In the genomic region with DNA sequence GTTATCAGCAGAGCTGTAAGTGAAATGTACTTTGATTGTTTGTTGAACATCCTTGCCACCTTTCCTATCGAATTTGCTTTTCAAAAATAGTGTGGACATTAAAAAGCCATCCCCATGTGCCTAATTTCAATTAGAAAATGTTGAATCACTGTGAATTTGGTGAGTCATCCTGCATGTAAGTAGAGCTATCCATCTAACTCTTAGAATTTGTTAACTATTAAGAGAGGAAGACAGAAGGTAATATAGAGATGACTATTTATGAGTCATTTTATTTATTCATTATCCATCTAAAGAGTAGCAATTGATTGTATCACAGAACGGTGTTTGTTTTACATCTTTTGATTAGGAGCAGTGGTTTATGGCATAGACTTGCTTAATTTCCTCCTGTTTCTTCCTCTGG, we compare ENCODE assay signal across 19 cellular contexts.
DNase-seq lines count a peak whose midpoint lies in the region; ATAC-seq and TF ChIP-seq lines count a peak whose summit lies in the region.
"Had no signal": no experiment of that assay in that cellular context is flagged by ENCODE, and none has a peak within 500 bp of the region (broad histone marks: within the 10 kb centered on the region; RNA-seq: fewer than 3 reads in every experiment).

No MANE protein-coding gene starts in this region.

- peak; percentile 85 for ATAC-seq in PC-3
- ATAC-seq: GM12878, GM23338 had no signal

- H3K79me2 ChIP-seq in PC-3 (ENCODE audit: low read length) = no peaks in the 10 kb centered on the region

- H3K27ac ChIP-seq in PC-3 (ENCODE audit: low read length) = no peak overlapping the region
- H3K27ac ChIP-seq: HL-60, PC-9 had no signal

- no peak overlapping the region for H3K9ac ChIP-seq in PC-3 (ENCODE audit: low read length)

- no peaks in the 10 kb centered on the region for H3F3A ChIP-seq in PC-3 (ENCODE audit: low read length, unreplicated experiment)

- no peak overlapping the region for H2AFZ ChIP-seq in PC-3 (ENCODE audit: low read length)
- H2AFZ ChIP-seq: GM23338, PC-9 had no signal

- peaks cover 12% of the 10 kb centered on the region for H3K4me1 ChIP-seq in PC-3 (ENCODE audit: insufficient read depth, low read length)

- POLR2A ChIA-PET in PC-3 (lab: Charles Lee; ENCODE audit: unreplicated experiment) = interaction anchor here (0.7 kb wide), 1 partner anchor 202 kb away, joined by 3 read pairs; no protein-coding TSS in a partner anchor

- H3K9me2 ChIP-seq in PC-3 (replicated peaks; ENCODE audit: low read length) = no peaks in the 10 kb centered on the region

- intact Hi-C loops in PC-3 (cut with micrococcal nuclease) = no loop called here

- BruUV-seq in PC-3 (replicated peaks; lab: Mats Ljungman, UMichigan) = no TSS peak

- H3K36me3 ChIP-seq in PC-3 (ENCODE audit: low read depth, low read length) = no peaks in the 10 kb centered on the region

- no peaks in the 10 kb centered on the region for H3K27me3 ChIP-seq in PC-3 (ENCODE audit: low read length)

- TF ChIP-seq CTCF in PC-3 (conservative IDR thresholded peaks at IDR 0.05; ENCODE audit: low read depth, low read length) = no peak
- TF ChIP-seq CTCF in epithelial cell of esophagus (IDR thresholded peaks at IDR 0.05; ENCODE audit: insufficient read depth, low read depth, low read length, missing control alignments) = no peak

- DNase-seq in EL = peak; percentile 10
- peak; percentile 19 for DNase-seq in PC-3
- DNase-seq in epithelial cell of esophagus (ENCODE audit: low read depth) = peak; percentile 20
- DNase-seq in renal cortical epithelial cell (ENCODE audit: low read depth) = peak; percentile 82
- DNase-seq in activated naive CD4-positive, alpha-beta T cell treated with Interleukin-2 at 50 U/mL for 16 hours = no peak
- no peak for DNase-seq in NCI-H1417 treated with DMSO at 0.1 percent for 48 hours (lab: John Stamatoyannopoulos, UW)
- DNase-seq in SW 1271 (lab: John Stamatoyannopoulos, UW) = no peak
- DNase-seq: CD4-positive, alpha-beta memory T cell; DMS79 treated with DMSO at 0.1 percent for 48 hours; GDM1; NCI-H146; NCI-H2081; NCI-H510A; NCI-H774; PC-9; SHP77 had no signal

- peaks cover 4% of the 10 kb centered on the region; the same call in 1 of the 2 replicates for H4K20me1 ChIP-seq in PC-3 (ENCODE audit: low read length)

- H3K4me3 ChIP-seq in PC-3 (ENCODE audit: low read length) (no peak overlapping the region), epithelial cell of esophagus (ENCODE audit: low read length) (no peak overlapping the region)
- H3K4me3 ChIP-seq: GM12878, GM23338, PC-9 had no signal

- CTCF ChIA-PET in PC-3 (lab: Charles Lee) = no interaction called here

- peak overlapping the region; percentile 26 for H3K4me2 ChIP-seq in PC-3 (ENCODE audit: low read length)
- H3K4me2 ChIP-seq: GM23338, PC-9 had no signal

- H3K9me3 ChIP-seq in PC-3 (ENCODE audit: low read length) = no peaks in the 10 kb centered on the region

Comparison
In these comparisons a context has a peak if more than half of its experiments do, and no peak if none do; other contexts are left out.
1. DNase-seq: peak in EL (single experiment), PC-3 (single experiment), epithelial cell of esophagus (single experiment) and renal cortical epithelial cell (single experiment); none in activated naive CD4-positive, alpha-beta T cell treated with Interleukin-2 at 50 U/mL for 16 hours (single experiment), NCI-H1417 treated with DMSO at 0.1 percent for 48 hours (single experiment) and SW 1271 (0 of 2).